In the genomic region with DNA sequence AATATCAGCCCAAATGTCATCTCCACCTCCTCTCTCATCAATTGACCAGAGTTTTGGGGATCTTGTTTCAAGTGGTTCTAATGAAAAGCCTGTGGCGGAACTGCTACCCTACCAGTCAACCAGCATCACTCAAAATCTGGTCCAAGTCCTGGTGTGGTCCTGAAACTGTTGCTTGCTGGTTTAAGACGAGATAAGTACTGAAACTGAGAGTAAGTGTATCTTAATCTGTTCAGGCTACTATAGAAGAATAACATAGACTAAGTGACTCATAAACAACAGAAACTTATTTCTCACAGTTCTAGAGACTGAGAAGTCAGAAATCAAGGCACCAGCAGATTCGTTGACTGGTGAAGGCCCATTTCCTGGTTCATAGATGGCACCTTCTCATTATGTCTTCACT, we compare ENCODE assay signal across 10 cellular contexts. TPM values are rescaled to one million over a fixed set of nuclear protein-coding genes. Genes with fewer than 3 reads are reported as not detected.
A peak's percentile ranks its signal among the peaks of the same experiment; 100 is the strongest.
DNase-seq lines count a peak whose midpoint lies in the region; ATAC-seq, FAIRE-seq and TF ChIP-seq lines count a peak whose summit lies in the region.
"Had no signal": no experiment of that assay in that cellular context is flagged by ENCODE, and none has a peak within 500 bp of the region (broad histone marks: within the 10 kb centered on the region; RNA-seq: fewer than 3 reads in every experiment).

No MANE protein-coding gene starts in this region.

- H3K4me3 ChIP-seq in fibroblast of mammary gland (ENCODE audit: control insufficient read depth, low read depth, low read length): no peak overlapping the region
- H3K4me3 ChIP-seq in small intestine (ENCODE audit: low read depth in 1 of 2, low read length in 2 of 2): no peak overlapping the region

- intact Hi-C loops in left cardiac atrium (cut with DNase I): no loop called here

- H3K4me1 ChIP-seq in small intestine (ENCODE audit: control insufficient read depth in 2 of 2, insufficient read depth in 1 of 2, low read depth in 1 of 2, low read length in 1 of 2): peaks cover 0 to 4% of the 10 kb centered on the region in 2 donors

- FAIRE-seq in small intestine (lab: Jason Lieb, UNC): no peak

- no peak overlapping the region for H3K27ac ChIP-seq in small intestine (ENCODE audit: low read depth in 1 of 2, low read length in 1 of 2)
- H3K27ac ChIP-seq: esophagus muscularis mucosa had no signal

- ATAC-seq in GM18861 (IDR thresholded peaks at IDR 0.05; ENCODE audit: unreplicated experiment) (peak; percentile 98), GM21515 (IDR thresholded peaks at IDR 0.05; ENCODE audit: unreplicated experiment) (peak; percentile 99), HG03280 (IDR thresholded peaks at IDR 0.05; ENCODE audit: unreplicated experiment) (peak; percentile 98), left cardiac atrium (no peak)

- WGBS in small intestine, 3 donors: 75 to 83% (median 76%) methylated on average over 3 of the region's 3 CpGs

- DNase-seq in fibroblast of mammary gland (ENCODE audit: low read depth) (peak; percentile 45), OCI-M2 (lab: John Stamatoyannopoulos, UW; ENCODE audit: unreplicated experiment) (no peak), left cardiac atrium (no peak), mucosa of gallbladder (ENCODE audit: low spot score) (no peak), small intestine (no peak)
- DNase-seq: naive B cell had no signal

- no peaks in the 10 kb centered on the region for H3K27me3 ChIP-seq in small intestine (ENCODE audit: control insufficient read depth in 2 of 2, insufficient read depth in 2 of 2, low read length in 2 of 2)
- H3K27me3 ChIP-seq: esophagus muscularis mucosa had no signal

- H3K9me3 ChIP-seq in small intestine (ENCODE audit: control insufficient read depth, low read depth): no peaks in the 10 kb centered on the region
- H3K9me3 ChIP-seq: esophagus muscularis mucosa had no signal

- H3K36me3 ChIP-seq in small intestine (ENCODE audit: control insufficient read depth in 2 of 2, insufficient read depth in 2 of 2, low read length in 2 of 2): no peaks in the 10 kb centered on the region
- H3K36me3 ChIP-seq: esophagus muscularis mucosa had no signal

- no peak for TF ChIP-seq CTCF in fibroblast of mammary gland (conservative IDR thresholded peaks at IDR 0.05; ENCODE audit: control insufficient read depth, insufficient read depth, low read depth, low read length)

RNA-seq across cellular contexts. Expression of a gene that starts 0.9 kb away (rescaled TPM):
- total RNA-seq in left cardiac atrium (under 1 TPM; 0.39 to 0.59 TPM), mucosa of gallbladder (11.7 TPM)
- polyA plus RNA-seq in small intestine: 1 to 10 TPM in 1 of 3 donors, under 1 TPM in 2; 0.67 to 3.8 (median 0.81) TPM

Comparison
In these comparisons a context has a peak if more than half of its experiments do, and no peak if none do; other contexts are left out.
1. ATAC-seq: peak in GM18861 (single experiment), GM21515 (single experiment) and HG03280 (single experiment); none in left cardiac atrium (0 of 2).